ENCODE assay signal across 1 cellular context in the genomic region with DNA sequence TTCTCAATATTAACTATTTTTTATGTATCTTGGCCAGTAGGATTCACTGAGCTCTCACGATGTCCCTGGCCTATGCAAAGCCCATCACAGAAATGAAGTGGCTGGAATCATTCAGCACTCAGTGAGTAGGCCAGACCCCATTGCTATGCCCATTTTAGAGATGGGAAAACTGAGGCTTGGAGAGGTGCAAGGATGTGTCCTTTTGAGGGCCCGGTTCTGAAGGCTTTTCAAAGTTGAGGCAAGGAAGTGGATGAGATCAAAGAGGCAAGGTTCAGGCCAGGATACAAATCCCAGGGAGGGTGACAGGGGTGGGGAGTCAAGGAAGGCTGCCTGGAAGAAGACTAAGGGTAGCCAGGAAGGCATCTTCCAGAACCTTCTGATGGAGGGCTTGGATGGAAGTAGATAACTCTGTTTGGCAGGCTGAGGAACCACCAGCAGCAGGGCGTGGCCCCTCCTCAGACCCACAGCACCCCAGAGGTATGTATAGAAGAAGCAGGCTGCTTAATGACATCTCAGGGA.
TF ChIP-seq lines count a peak whose summit lies in the region.

No MANE protein-coding gene starts in this region.

TF ChIP-seq in K562, 482 proteins besides CTCF, POLR2A, EP300 and RAD21 (continues in another document):
- peak; percentile 100 for TF ChIP-seq HDAC2 (IDR thresholded peaks at IDR 0.05)
- TF ChIP-seq MXI1 (IDR thresholded peaks at IDR 0.05; ENCODE audit: low read depth, low read length), result no peak
- TF ChIP-seq ZBTB17 (CRISPR knock-in tag; IDR thresholded peaks at IDR 0.05), result no peak
- TF ChIP-seq SOX6 (IDR thresholded peaks at IDR 0.05), result no peak
- TF ChIP-seq, protein P1, sequence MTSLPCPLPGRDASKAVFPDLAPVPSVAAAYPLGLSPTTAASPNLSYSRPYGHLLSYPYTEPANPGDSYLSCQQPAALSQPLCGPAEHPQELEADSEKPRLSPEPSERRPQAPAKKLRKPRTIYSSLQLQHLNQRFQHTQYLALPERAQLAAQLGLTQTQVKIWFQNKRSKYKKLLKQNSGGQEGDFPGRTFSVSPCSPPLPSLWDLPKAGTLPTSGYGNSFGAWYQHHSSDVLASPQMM (CRISPR knock-in tag; IDR thresholded peaks at IDR 0.05), result no peak
- TF ChIP-seq POLR2AphosphoS5 (IDR thresholded peaks at IDR 0.05; ENCODE audit: control insufficient read depth, insufficient read depth, low read depth, low read length), result no peak
- TF ChIP-seq EGR1 (conservative IDR thresholded peaks at IDR 0.05), result no peak
- no peak; the same call in none of the 2 replicates for TF ChIP-seq GATA2 (CRISPR knock-in tag; IDR thresholded peaks at IDR 0.05)
- no peak for TF ChIP-seq ATF7 (IDR thresholded peaks at IDR 0.05)
- TF ChIP-seq CC2D1A (IDR thresholded peaks at IDR 0.05), result peak; percentile 71; the same call in 1 of the 2 replicates
- no peak for TF ChIP-seq HNRNPLL (IDR thresholded peaks at IDR 0.05; ENCODE audit: low read depth, low read length, poor library complexity, severe bottlenecking)
- no peak for TF ChIP-seq CSDE1 (IDR thresholded peaks at IDR 0.05)
- TF ChIP-seq PHF21A (IDR thresholded peaks at IDR 0.05; ENCODE audit: borderline replicate concordance, low read depth), result no peak
- no peak for TF ChIP-seq FOXK2 (conservative IDR thresholded peaks at IDR 0.05 in 1 of 2, IDR thresholded peaks at IDR 0.05 in 1 of 2; ENCODE audit: low read depth in 2 of 2)
- TF ChIP-seq PTTG1 (tag; IDR thresholded peaks at IDR 0.05; ENCODE audit: low read depth), result no peak
- TF ChIP-seq ETS2 (tag; IDR thresholded peaks at IDR 0.05; ENCODE audit: borderline replicate concordance, poor library complexity, severe bottlenecking), result no peak
- no peak for TF ChIP-seq TAF7 (tag; IDR thresholded peaks at IDR 0.05)
- peak; percentile 29; the same call in 1 of the 2 replicates for TF ChIP-seq TOE1 (IDR thresholded peaks at IDR 0.05; ENCODE audit: borderline replicate concordance)
- no peak for TF ChIP-seq TOE1 (CRISPR knock-in tag; IDR thresholded peaks at IDR 0.05; ENCODE audit: borderline replicate concordance, low read depth)
- TF ChIP-seq, protein P2, sequence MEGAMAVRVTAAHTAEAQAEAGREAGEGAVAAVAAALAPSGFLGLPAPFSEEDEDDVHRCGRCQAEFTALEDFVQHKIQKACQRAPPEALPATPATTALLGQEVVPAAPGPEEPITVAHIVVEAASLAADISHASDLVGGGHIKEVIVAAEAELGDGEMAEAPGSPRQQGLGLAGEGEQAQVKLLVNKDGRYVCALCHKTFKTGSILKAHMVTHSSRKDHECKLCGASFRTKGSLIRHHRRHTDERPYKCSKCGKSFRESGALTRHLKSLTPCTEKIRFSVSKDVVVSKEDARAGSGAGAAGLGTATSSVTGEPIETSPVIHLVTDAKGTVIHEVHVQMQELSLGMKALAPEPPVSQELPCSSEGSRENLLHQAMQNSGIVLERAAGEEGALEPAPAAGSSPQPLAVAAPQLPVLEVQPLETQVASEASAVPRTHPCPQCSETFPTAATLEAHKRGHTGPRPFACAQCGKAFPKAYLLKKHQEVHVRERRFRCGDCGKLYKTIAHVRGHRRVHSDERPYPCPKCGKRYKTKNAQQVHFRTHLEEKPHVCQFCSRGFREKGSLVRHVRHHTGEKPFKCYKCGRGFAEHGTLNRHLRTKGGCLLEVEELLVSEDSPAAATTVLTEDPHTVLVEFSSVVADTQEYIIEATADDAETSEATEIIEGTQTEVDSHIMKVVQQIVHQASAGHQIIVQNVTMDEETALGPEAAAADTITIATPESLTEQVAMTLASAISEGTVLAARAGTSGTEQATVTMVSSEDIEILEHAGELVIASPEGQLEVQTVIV (CRISPR knock-in tag; IDR thresholded peaks at IDR 0.05; ENCODE audit: borderline replicate concordance), result no peak
- peak; percentile 98 for TF ChIP-seq CBX1 (IDR thresholded peaks at IDR 0.05; ENCODE audit: low read depth)
- no peak for TF ChIP-seq SMAD3 (CRISPR knock-in tag; conservative IDR thresholded peaks at IDR 0.05)
- no peak for TF ChIP-seq NFE2L1 (tag; IDR thresholded peaks at IDR 0.05; ENCODE audit: borderline replicate concordance, low read depth)
- no peak for TF ChIP-seq IFI16 (CRISPR knock-in tag; IDR thresholded peaks at IDR 0.05)
- TF ChIP-seq, protein P3, sequence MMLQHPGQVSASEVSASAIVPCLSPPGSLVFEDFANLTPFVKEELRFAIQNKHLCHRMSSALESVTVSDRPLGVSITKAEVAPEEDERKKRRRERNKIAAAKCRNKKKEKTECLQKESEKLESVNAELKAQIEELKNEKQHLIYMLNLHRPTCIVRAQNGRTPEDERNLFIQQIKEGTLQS (IDR thresholded peaks at IDR 0.05), result no peak
- TF ChIP-seq, protein P3 (CRISPR knock-in tag; conservative IDR thresholded peaks at IDR 0.05), result 0 out of 2 replicates have a peak, but pooled peaks have one; percentile 74
- TF ChIP-seq, protein P4, sequence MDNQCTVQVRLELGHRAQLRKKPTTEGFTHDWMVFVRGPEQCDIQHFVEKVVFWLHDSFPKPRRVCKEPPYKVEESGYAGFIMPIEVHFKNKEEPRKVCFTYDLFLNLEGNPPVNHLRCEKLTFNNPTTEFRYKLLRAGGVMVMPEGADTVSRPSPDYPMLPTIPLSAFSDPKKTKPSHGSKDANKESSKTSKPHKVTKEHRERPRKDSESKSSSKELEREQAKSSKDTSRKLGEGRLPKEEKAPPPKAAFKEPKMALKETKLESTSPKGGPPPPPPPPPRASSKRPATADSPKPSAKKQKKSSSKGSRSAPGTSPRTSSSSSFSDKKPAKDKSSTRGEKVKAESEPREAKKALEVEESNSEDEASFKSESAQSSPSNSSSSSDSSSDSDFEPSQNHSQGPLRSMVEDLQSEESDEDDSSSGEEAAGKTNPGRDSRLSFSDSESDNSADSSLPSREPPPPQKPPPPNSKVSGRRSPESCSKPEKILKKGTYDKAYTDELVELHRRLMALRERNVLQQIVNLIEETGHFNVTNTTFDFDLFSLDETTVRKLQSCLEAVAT (IDR thresholded peaks at IDR 0.05), result no peak
- no peak for TF ChIP-seq FOS (IDR thresholded peaks at IDR 0.05; ENCODE audit: extremely low read depth, insufficient read length)
- TF ChIP-seq ZKSCAN1 (IDR thresholded peaks at IDR 0.05; ENCODE audit: low read depth, low read length), result no peak
- TF ChIP-seq, protein P5, sequence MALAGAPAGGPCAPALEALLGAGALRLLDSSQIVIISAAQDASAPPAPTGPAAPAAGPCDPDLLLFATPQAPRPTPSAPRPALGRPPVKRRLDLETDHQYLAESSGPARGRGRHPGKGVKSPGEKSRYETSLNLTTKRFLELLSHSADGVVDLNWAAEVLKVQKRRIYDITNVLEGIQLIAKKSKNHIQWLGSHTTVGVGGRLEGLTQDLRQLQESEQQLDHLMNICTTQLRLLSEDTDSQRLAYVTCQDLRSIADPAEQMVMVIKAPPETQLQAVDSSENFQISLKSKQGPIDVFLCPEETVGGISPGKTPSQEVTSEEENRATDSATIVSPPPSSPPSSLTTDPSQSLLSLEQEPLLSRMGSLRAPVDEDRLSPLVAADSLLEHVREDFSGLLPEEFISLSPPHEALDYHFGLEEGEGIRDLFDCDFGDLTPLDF (CRISPR knock-in tag; IDR thresholded peaks at IDR 0.05), result 0 out of 2 replicates have a peak, but pooled peaks have one; percentile 37
- TF ChIP-seq YBX1 (IDR thresholded peaks at IDR 0.05), result no peak
- TF ChIP-seq KAT2B (IDR thresholded peaks at IDR 0.05; ENCODE audit: low read depth, low read length), result no peak
- peak; percentile 100 for TF ChIP-seq ADNP (tag; IDR thresholded peaks at IDR 0.05)
- TF ChIP-seq BHLHE40 (IDR thresholded peaks at IDR 0.05; ENCODE audit: low read length), result no peak
- no peak for TF ChIP-seq ESRRB (CRISPR knock-in tag; IDR thresholded peaks at IDR 0.05; ENCODE audit: borderline replicate concordance)
- peak; percentile 100 for TF ChIP-seq SMARCA5 (IDR thresholded peaks at IDR 0.05)
- TF ChIP-seq SNRNP70 (optimal IDR thresholded peaks at IDR 0.05; ENCODE audit: low read depth, low read length), result no peak
- TF ChIP-seq ARID2 (IDR thresholded peaks at IDR 0.05), result no peak
- TF ChIP-seq PCBP2 (IDR thresholded peaks at IDR 0.05; ENCODE audit: low read depth, low read length, poor library complexity, severe bottlenecking), result no peak
- 0 out of 2 replicates have a peak, but pooled peaks have one; percentile 5 for TF ChIP-seq PML (IDR thresholded peaks at IDR 0.05; ENCODE audit: low read length)
- TF ChIP-seq NFATC3 (IDR thresholded peaks at IDR 0.05), result no peak
- TF ChIP-seq TCF3 (CRISPR knock-in tag; IDR thresholded peaks at IDR 0.05), result no peak
- TF ChIP-seq, protein P6, sequence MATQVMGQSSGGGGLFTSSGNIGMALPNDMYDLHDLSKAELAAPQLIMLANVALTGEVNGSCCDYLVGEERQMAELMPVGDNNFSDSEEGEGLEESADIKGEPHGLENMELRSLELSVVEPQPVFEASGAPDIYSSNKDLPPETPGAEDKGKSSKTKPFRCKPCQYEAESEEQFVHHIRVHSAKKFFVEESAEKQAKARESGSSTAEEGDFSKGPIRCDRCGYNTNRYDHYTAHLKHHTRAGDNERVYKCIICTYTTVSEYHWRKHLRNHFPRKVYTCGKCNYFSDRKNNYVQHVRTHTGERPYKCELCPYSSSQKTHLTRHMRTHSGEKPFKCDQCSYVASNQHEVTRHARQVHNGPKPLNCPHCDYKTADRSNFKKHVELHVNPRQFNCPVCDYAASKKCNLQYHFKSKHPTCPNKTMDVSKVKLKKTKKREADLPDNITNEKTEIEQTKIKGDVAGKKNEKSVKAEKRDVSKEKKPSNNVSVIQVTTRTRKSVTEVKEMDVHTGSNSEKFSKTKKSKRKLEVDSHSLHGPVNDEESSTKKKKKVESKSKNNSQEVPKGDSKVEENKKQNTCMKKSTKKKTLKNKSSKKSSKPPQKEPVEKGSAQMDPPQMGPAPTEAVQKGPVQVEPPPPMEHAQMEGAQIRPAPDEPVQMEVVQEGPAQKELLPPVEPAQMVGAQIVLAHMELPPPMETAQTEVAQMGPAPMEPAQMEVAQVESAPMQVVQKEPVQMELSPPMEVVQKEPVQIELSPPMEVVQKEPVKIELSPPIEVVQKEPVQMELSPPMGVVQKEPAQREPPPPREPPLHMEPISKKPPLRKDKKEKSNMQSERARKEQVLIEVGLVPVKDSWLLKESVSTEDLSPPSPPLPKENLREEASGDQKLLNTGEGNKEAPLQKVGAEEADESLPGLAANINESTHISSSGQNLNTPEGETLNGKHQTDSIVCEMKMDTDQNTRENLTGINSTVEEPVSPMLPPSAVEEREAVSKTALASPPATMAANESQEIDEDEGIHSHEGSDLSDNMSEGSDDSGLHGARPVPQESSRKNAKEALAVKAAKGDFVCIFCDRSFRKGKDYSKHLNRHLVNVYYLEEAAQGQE (CRISPR knock-in tag; IDR thresholded peaks at IDR 0.05; ENCODE audit: low read depth), result no peak
- no peak for TF ChIP-seq ZNF311 (CRISPR knock-in tag; IDR thresholded peaks at IDR 0.05)
- TF ChIP-seq ZNF23 (CRISPR knock-in tag; IDR thresholded peaks at IDR 0.05), result no peak
- no peak for TF ChIP-seq NFXL1 (CRISPR knock-in tag; IDR thresholded peaks at IDR 0.05)
- TF ChIP-seq ZNF133 (CRISPR knock-in tag; IDR thresholded peaks at IDR 0.05), result no peak
- TF ChIP-seq ZNF175 (CRISPR knock-in tag; IDR thresholded peaks at IDR 0.05; ENCODE audit: low read depth), result no peak
- TF ChIP-seq PTBP1 (IDR thresholded peaks at IDR 0.05; ENCODE audit: low read depth, low read length), result peak; percentile 94; the same call in 1 of the 2 replicates
- TF ChIP-seq BRD9 (IDR thresholded peaks at IDR 0.05; ENCODE audit: low read depth, partially characterized antibody), result peak; percentile 42
- TF ChIP-seq, protein P7, sequence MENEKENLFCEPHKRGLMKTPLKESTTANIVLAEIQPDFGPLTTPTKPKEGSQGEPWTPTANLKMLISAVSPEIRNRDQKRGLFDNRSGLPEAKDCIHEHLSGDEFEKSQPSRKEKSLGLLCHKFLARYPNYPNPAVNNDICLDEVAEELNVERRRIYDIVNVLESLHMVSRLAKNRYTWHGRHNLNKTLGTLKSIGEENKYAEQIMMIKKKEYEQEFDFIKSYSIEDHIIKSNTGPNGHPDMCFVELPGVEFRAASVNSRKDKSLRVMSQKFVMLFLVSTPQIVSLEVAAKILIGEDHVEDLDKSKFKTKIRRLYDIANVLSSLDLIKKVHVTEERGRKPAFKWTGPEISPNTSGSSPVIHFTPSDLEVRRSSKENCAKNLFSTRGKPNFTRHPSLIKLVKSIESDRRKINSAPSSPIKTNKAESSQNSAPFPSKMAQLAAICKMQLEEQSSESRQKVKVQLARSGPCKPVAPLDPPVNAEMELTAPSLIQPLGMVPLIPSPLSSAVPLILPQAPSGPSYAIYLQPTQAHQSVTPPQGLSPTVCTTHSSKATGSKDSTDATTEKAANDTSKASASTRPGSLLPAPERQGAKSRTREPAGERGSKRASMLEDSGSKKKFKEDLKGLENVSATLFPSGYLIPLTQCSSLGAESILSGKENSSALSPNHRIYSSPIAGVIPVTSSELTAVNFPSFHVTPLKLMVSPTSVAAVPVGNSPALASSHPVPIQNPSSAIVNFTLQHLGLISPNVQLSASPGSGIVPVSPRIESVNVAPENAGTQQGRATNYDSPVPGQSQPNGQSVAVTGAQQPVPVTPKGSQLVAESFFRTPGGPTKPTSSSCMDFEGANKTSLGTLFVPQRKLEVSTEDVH (IDR thresholded peaks at IDR 0.05; ENCODE audit: low read depth, partially characterized antibody), result no peak
- TF ChIP-seq JUND (IDR thresholded peaks at IDR 0.05; ENCODE audit: borderline replicate concordance, low read depth, low read length), result no peak
- no peak for TF ChIP-seq JUND (tag; IDR thresholded peaks at IDR 0.05; ENCODE audit: borderline replicate concordance, low read depth, low read length)
- TF ChIP-seq, protein P8, sequence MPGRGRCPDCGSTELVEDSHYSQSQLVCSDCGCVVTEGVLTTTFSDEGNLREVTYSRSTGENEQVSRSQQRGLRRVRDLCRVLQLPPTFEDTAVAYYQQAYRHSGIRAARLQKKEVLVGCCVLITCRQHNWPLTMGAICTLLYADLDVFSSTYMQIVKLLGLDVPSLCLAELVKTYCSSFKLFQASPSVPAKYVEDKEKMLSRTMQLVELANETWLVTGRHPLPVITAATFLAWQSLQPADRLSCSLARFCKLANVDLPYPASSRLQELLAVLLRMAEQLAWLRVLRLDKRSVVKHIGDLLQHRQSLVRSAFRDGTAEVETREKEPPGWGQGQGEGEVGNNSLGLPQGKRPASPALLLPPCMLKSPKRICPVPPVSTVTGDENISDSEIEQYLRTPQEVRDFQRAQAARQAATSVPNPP (IDR thresholded peaks at IDR 0.05; ENCODE audit: borderline replicate concordance, insufficient read depth, insufficient read length), result no peak
- TF ChIP-seq SRSF7 (optimal IDR thresholded peaks at IDR 0.05; ENCODE audit: low read depth, low read length), result no peak
- TF ChIP-seq NEUROD1 (IDR thresholded peaks at IDR 0.05; ENCODE audit: borderline replicate concordance, low read depth, low read length, partially characterized antibody), result no peak
- TF ChIP-seq SIRT6 (IDR thresholded peaks at IDR 0.05; ENCODE audit: low read depth, low read length), result no peak
- TF ChIP-seq KDM4B (IDR thresholded peaks at IDR 0.05; ENCODE audit: borderline replicate concordance in 2 of 2, low read depth in 1 of 2), result no peak
- TF ChIP-seq POLR2AphosphoS2 (IDR thresholded peaks at IDR 0.05; ENCODE audit: low read length), result no peak
- no peak for TF ChIP-seq ZNF146 (CRISPR knock-in tag; IDR thresholded peaks at IDR 0.05; ENCODE audit: unreplicated experiment)
- TF ChIP-seq HOXB6 (CRISPR knock-in tag; IDR thresholded peaks at IDR 0.05; ENCODE audit: borderline replicate concordance), result no peak
- no peak for TF ChIP-seq ZNF77 (CRISPR knock-in tag; IDR thresholded peaks at IDR 0.05)
- TF ChIP-seq TAL1 (IDR thresholded peaks at IDR 0.05), result peak; percentile 6; the same call in 1 of the 2 replicates
